ENCODE assay signal across 8 cellular contexts in the genomic region with DNA sequence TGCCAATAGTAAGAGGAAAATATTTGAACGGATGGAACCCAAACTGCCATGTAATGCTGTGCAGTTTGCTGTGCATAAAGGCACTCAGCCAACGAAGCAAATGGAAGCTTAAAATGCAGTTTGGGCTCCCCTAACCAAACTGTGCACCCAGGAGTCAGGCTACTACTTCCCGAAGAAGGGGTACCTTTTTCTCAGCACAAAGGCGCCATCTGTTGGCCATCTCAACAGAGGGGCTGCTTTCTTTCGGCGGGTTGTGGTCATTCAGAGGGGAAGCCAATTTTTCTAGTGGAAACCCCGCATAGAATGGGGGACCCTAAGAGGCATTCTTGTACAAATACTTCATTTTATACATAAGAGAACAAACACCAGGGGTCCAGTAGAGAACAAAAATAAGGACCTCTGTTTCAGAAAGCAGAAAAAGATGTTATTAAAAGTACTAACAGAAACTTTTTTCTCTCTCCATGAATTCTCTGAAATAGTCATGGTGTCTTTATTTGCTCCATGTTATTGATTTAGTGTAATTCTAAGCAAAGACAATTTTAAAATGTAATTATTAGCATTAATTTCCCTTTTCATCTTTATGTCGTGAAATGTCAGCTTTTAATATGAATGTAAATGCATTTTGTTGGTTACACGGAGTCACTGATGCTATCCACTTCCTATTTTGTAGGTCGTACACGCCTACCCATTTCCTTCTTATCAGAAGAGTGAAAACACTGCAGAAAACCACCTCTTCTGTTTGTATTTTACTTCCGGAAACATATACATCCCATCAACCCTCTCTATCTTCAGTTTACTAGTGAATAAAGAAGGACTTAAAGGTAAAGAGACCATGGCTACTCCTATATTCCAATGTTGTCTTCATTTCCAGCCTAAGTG.
DNase-seq lines count a peak whose midpoint lies in the region; ATAC-seq and TF ChIP-seq lines count a peak whose summit lies in the region.

No MANE protein-coding gene starts in this region.

- H3K27ac ChIP-seq in osteoblast (ENCODE audit: low read depth, low read length), result no peak overlapping the region

- ATAC-seq in HG03342 (IDR thresholded peaks at IDR 0.05; ENCODE audit: unreplicated experiment), result no peak
- ATAC-seq in HG03460 (IDR thresholded peaks at IDR 0.05; ENCODE audit: unreplicated experiment), result no peak
- no peak for ATAC-seq in HG02852 (IDR thresholded peaks at IDR 0.05; ENCODE audit: unreplicated experiment)

- H3K9me3 ChIP-seq in Loucy (ENCODE audit: insufficient read depth, low read depth, low read length) (no peaks in the 10 kb centered on the region), osteoblast (ENCODE audit: low read depth, low read length) (no peaks in the 10 kb centered on the region)

- no peaks in the 10 kb centered on the region for H3K27me3 ChIP-seq in Loucy (ENCODE audit: insufficient read depth, low read length, poor library complexity, severe bottlenecking)
- H3K27me3 ChIP-seq in osteoblast (ENCODE audit: insufficient read depth, low read length), result no peaks in the 10 kb centered on the region

- H3K4me3 ChIP-seq in Loucy (ENCODE audit: low read length, poor library complexity, severe bottlenecking) (no peak overlapping the region), osteoblast (ENCODE audit: insufficient read depth, low read length) (no peak overlapping the region)

- H3K79me2 ChIP-seq in Loucy (ENCODE audit: insufficient read depth, low read length) (no peaks in the 10 kb centered on the region), osteoblast (ENCODE audit: insufficient read depth, low read length) (no peaks in the 10 kb centered on the region)

- no peaks in the 10 kb centered on the region for H3K9me2 ChIP-seq in Loucy (replicated peaks; ENCODE audit: low read depth, low read length)

- H4K20me1 ChIP-seq in Loucy (ENCODE audit: insufficient read depth, low read length, poor library complexity, severe bottlenecking) (no peaks in the 10 kb centered on the region), osteoblast (ENCODE audit: insufficient read depth, low read length) (no peaks in the 10 kb centered on the region)

- DNase-seq in ELR (ENCODE audit: low read depth) (peak; percentile 67), SHP77 (lab: John Stamatoyannopoulos, UW) (peak; percentile 37 to 39), fibroblast of peridontal ligament (ENCODE audit: extremely low read depth) (peak; percentile 68), osteoblast (ENCODE audit: insufficient read length, low spot score, missing footprints) (peak; percentile 17)

- H3K4me1 ChIP-seq in Loucy (ENCODE audit: insufficient read depth, low read length, poor library complexity, severe bottlenecking) (no peaks in the 10 kb centered on the region), osteoblast (ENCODE audit: insufficient read depth, low read length) (peaks cover 5% of the 10 kb centered on the region)

- no peaks in the 10 kb centered on the region for H3K36me3 ChIP-seq in Loucy (ENCODE audit: insufficient read depth, low read length)
- no peaks in the 10 kb centered on the region for H3K36me3 ChIP-seq in osteoblast (ENCODE audit: insufficient read depth, low read length)

- H3F3A ChIP-seq in Loucy (ENCODE audit: low read depth), result no peaks in the 10 kb centered on the region

- H3K9ac ChIP-seq in Loucy (ENCODE audit: low read depth, low read length, poor library complexity, severe bottlenecking), result no peak overlapping the region

- peak overlapping the region; percentile 58 for H2AFZ ChIP-seq in Loucy (ENCODE audit: low read length)
- H2AFZ ChIP-seq in osteoblast (ENCODE audit: low read length), result no peak overlapping the region

- H3K4me2 ChIP-seq in Loucy (ENCODE audit: low read depth, low read length, poor library complexity, severe bottlenecking) (no peak overlapping the region), osteoblast (ENCODE audit: insufficient read depth, low read length) (peak overlapping the region; percentile 29)

- TF ChIP-seq CTCF in Loucy (conservative IDR thresholded peaks at IDR 0.05; ENCODE audit: low read length), result peak; percentile 68
- peak; percentile 68 for TF ChIP-seq CTCF in osteoblast (IDR thresholded peaks at IDR 0.05; ENCODE audit: extremely low read depth, low read depth, low read length)

Comparison
In these comparisons a context has a peak if more than half of its experiments do, and no peak if none do; other contexts are left out.
1. DNase-seq: peak in every context shown above with its lines; median percentile 68 in fibroblast of peridontal ligament; 67 in ELR; 38 in SHP77; 17 in osteoblast.